Comparison of ENCODE assay signal across 9 cellular contexts in genomic region chr10:7666253-7667023, GRCh38. TPM values are rescaled to one million over a fixed set of nuclear protein-coding genes. Genes with fewer than 3 reads are reported as not detected.
DNase-seq lines count a peak whose midpoint lies in the region; ATAC-seq and TF ChIP-seq lines count a peak whose summit lies in the region.
"Had no signal": no experiment of that assay in that cellular context is flagged by ENCODE, and none has a peak within 500 bp of the region (broad histone marks: within the 10 kb centered on the region; RNA-seq: fewer than 3 reads in every experiment).

Gene ITIH5 (minus strand): TSS chr10:7666966. CDS start chr10:7666892, 74 bp downstream.

- peak; percentile 60 to 62 for ATAC-seq in naive thymus-derived CD8-positive, alpha-beta T cell

- TF ChIP-seq CTCF in epithelial cell of proximal tubule (conservative IDR thresholded peaks at IDR 0.05; ENCODE audit: low read depth, low read length) = no peak
- no peak for TF ChIP-seq CTCF in WERI-Rb-1 (IDR thresholded peaks at IDR 0.05; ENCODE audit: low read depth, low read length)

- H3K27me3 Mint-ChIP-seq in naive thymus-derived CD8-positive, alpha-beta T cell = peaks cover 35 to 65% (median 44%) of the 10 kb centered on the region in 5 donors

- H3K9me3 ChIP-seq in WERI-Rb-1 (ENCODE audit: severe bottlenecking) = no peaks in the 10 kb centered on the region

- peak within 1 kb of the TSS; percentile 78 to 92 (median 86) for H3K4me3 Mint-ChIP-seq in naive thymus-derived CD8-positive, alpha-beta T cell

- H3K4me1 Mint-ChIP-seq in naive thymus-derived CD8-positive, alpha-beta T cell = peaks cover 11 to 20% (median 14%) of the 10 kb centered on the region in 4 donors

- H3K27ac Mint-ChIP-seq in naive thymus-derived CD8-positive, alpha-beta T cell = peak within 1 kb of the TSS in 5 of 10 donors; percentile 8 to 78 (median 29)

- DNase-seq in stimulated activated CD4-positive, alpha-beta T cell treated with anti-CD3 and anti-CD28 coated beads, Interleukin-15, amount 100 ng/mL, for 24 hours = peak; percentile 7
- DNase-seq in stimulated activated CD4-positive, alpha-beta T cell treated with anti-CD3 and anti-CD28 coated beads, Interleukin-12 subunit alpha, Interleukin-12 subunit beta, amount 100 ng/mL, for 4 hours = no peak
- DNase-seq in epithelial cell of proximal tubule (ENCODE audit: low read depth) (no peak), NCI-H2107 (lab: John Stamatoyannopoulos, UW) (no peak), GDM1 (lab: John Stamatoyannopoulos, UW) (no peak), DMS114 treated with DMSO at 0.1 percent for 48 hours (lab: John Stamatoyannopoulos, UW; ENCODE audit: unreplicated experiment) (no peak), WERI-Rb-1 (no peak)
- DNase-seq in naive thymus-derived CD8-positive, alpha-beta T cell = peak in 2 of 10 donors; percentile 5 to 16
- DNase-seq: GF-D8 had no signal

- no peaks in the 10 kb centered on the region for H3K36me3 Mint-ChIP-seq in naive thymus-derived CD8-positive, alpha-beta T cell

- H3K4me3 ChIP-seq in epithelial cell of proximal tubule (ENCODE audit: low read depth, low read length) (peak within 1 kb of the TSS; percentile 50), WERI-Rb-1 (ENCODE audit: low read depth, low read length) (no peak within 1 kb of the TSS)

- H3K27ac ChIP-seq in WERI-Rb-1 = no peak within 1 kb of the TSS

- POLR2A ChIA-PET in naive thymus-derived CD8-positive, alpha-beta T cell (lab: Charles Lee) = no interaction called here

- peaks cover 19% of the 10 kb centered on the region for H3K27me3 ChIP-seq in WERI-Rb-1 (ENCODE audit: insufficient read depth, low read depth, severe bottlenecking)

- H3K9me3 Mint-ChIP-seq in naive thymus-derived CD8-positive, alpha-beta T cell = no peaks in the 10 kb centered on the region

- no peaks in the 10 kb centered on the region for H3K36me3 ChIP-seq in WERI-Rb-1

RNA-seq across cellular contexts. Expression of gene ITIH5, which starts in this region (rescaled TPM):
- not detected in 2 replicates for total RNA-seq in epithelial cell of proximal tubule
- total RNA-seq in naive thymus-derived CD8-positive, alpha-beta T cell = not detected
- not detected for polyA plus RNA-seq in naive thymus-derived CD8-positive, alpha-beta T cell

Comparison
In these comparisons a context has a peak if more than half of its experiments do, and no peak if none do; other contexts are left out.
1. Peak in ATAC-seq in naive thymus-derived CD8-positive, alpha-beta T cell; RNA of the gene not detected or under 1 TPM.